In the genomic region with DNA sequence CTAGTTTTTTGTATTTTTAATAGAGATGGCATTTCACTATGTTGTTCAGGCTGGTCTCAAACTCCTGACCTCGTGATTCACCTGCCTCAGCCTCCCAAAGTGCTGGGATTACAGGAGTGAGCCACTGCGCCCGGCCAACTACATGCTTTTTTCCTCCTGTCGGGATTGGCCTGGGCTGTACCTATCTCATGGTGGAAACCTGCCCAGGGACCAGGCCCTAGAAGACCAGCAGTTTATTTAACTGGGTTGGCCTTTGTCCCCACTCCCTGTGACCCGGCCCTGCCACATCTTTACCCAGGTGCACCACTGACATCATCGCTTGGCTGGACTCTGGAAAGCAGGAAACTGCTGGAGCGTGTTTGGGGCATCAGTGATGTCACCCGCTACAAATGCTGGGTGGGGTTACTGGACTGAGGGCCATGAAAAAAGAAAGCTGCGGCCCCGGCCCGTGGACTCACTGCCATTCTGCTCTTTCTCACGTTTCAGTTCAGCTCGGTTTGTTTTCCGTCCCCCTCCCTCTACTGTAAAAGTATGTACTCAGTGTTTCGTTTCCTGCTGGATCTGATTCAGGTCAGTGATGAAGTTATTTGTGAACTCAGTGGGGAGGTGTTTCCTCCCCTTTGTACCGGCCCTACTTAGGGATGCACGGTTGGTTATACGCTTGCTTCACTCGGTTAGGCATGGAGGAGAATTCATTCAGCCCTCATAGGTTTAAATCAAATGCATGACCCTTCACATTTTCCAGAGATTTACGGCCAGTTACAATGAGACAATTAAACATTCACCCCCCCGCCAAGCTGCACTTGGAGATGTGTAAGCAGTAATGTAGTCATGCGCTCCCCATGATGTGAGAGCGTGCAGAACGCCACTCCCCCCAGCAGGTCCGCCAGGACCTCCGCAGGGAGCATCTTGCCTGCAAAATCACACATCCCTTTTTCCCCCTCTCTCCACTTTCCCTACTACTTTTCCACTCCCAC, we compare ENCODE assay signal across 9 cellular contexts.
DNase-seq lines count a peak whose midpoint lies in the region; ATAC-seq, FAIRE-seq and TF ChIP-seq lines count a peak whose summit lies in the region.
"Had no signal": no experiment of that assay in that cellular context is flagged by ENCODE, and none has a peak within 500 bp of the region (broad histone marks: within the 10 kb centered on the region; RNA-seq: fewer than 3 reads in every experiment).

No MANE protein-coding gene starts in this region.

- H3K27me3 ChIP-seq in bronchial epithelial cell (ENCODE audit: control insufficient read depth, insufficient read depth, low read length) (no peaks in the 10 kb centered on the region), right lobe of liver (no peaks in the 10 kb centered on the region), WERI-Rb-1 (ENCODE audit: insufficient read depth, low read depth, severe bottlenecking) (no peaks in the 10 kb centered on the region)

- TF ChIP-seq CTCF in 22Rv1 (IDR thresholded peaks at IDR 0.05) (no peak), bronchial epithelial cell (IDR thresholded peaks at IDR 0.05; ENCODE audit: insufficient read depth, low read length, severe bottlenecking) (no peak), right lobe of liver (IDR thresholded peaks at IDR 0.05) (no peak), WERI-Rb-1 (IDR thresholded peaks at IDR 0.05; ENCODE audit: low read depth, low read length) (no peak)

- ATAC-seq in right lobe of liver, result peak; percentile 90 to 95 (median 94)
- ATAC-seq in GM18909 (IDR thresholded peaks at IDR 0.05; ENCODE audit: poor library complexity, unreplicated experiment), result no peak
- ATAC-seq in HG02759 (IDR thresholded peaks at IDR 0.05; ENCODE audit: unreplicated experiment), result no peak

- no peaks in the 10 kb centered on the region for H3K4me1 ChIP-seq in right lobe of liver

- H3K4me3 ChIP-seq in bronchial epithelial cell (ENCODE audit: low read depth, low read length) (no peak overlapping the region), right lobe of liver (peak overlapping the region in 2 of 3 donors; percentile 27 to 37), WERI-Rb-1 (ENCODE audit: low read depth, low read length) (no peak overlapping the region)

- DNase-seq in NCI-H146 (lab: John Stamatoyannopoulos, UW) (peak; percentile 93), bronchial epithelial cell (ENCODE audit: low read depth) (peak; percentile 86), right lobe of liver (peak; percentile 89 to 97 (median 94)), WERI-Rb-1 (no peak)
- DNase-seq in stimulated activated CD8-positive, alpha-beta memory T cell treated with anti-CD3 and anti-CD28 coated beads, Interleukin-4, amount 100 ng/mL, for 48 hours, result no peak

- intact Hi-C loops in right lobe of liver (cut with DNase I), result no loop called here

- TF ChIP-seq POLR2A in right lobe of liver (IDR thresholded peaks at IDR 0.05), result peak; percentile 58

- no peak for FAIRE-seq in bronchial epithelial cell (lab: Jason Lieb, UNC)
- FAIRE-seq: TTC549 had no signal

- WGBS in right lobe of liver (ENCODE audit: insufficient coverage, low coverage, low lambda C conversion rate, missing lambda C conversion rate), result 38% methylated on average over 24 of the region's 26 CpGs

- peaks cover 5% of the 10 kb centered on the region for H3K36me3 ChIP-seq in bronchial epithelial cell (ENCODE audit: control insufficient read depth, insufficient read depth, low read length)
- no peaks in the 10 kb centered on the region for H3K36me3 ChIP-seq in right lobe of liver
- H3K36me3 ChIP-seq in WERI-Rb-1, result no peaks in the 10 kb centered on the region

- H3K27ac ChIP-seq in 22Rv1, result peak overlapping the region; percentile 58
- peak overlapping the region; percentile 69 to 90 (median 83) for H3K27ac ChIP-seq in right lobe of liver
- H3K27ac ChIP-seq in WERI-Rb-1, result no peak overlapping the region

- H3K9me3 ChIP-seq in right lobe of liver (no peaks in the 10 kb centered on the region), WERI-Rb-1 (ENCODE audit: severe bottlenecking) (no peaks in the 10 kb centered on the region)

Comparison
In these comparisons a context has a peak if more than half of its experiments do, and no peak if none do; other contexts are left out.
1. DNase-seq: peak in NCI-H146 (single experiment), bronchial epithelial cell (single experiment) and right lobe of liver (3 of 3); none in WERI-Rb-1 (single experiment) and stimulated activated CD8-positive, alpha-beta memory T cell treated with anti-CD3 and anti-CD28 coated beads, Interleukin-4, amount 100 ng/mL, for 48 hours (single experiment).
2. H3K4me3 ChIP-seq: peak in right lobe of liver (2 of 3); none in bronchial epithelial cell (single experiment) and WERI-Rb-1 (single experiment).
3. ATAC-seq: peak in right lobe of liver (4 of 4); none in GM18909 (single experiment) and HG02759 (single experiment).